In the genomic region with DNA sequence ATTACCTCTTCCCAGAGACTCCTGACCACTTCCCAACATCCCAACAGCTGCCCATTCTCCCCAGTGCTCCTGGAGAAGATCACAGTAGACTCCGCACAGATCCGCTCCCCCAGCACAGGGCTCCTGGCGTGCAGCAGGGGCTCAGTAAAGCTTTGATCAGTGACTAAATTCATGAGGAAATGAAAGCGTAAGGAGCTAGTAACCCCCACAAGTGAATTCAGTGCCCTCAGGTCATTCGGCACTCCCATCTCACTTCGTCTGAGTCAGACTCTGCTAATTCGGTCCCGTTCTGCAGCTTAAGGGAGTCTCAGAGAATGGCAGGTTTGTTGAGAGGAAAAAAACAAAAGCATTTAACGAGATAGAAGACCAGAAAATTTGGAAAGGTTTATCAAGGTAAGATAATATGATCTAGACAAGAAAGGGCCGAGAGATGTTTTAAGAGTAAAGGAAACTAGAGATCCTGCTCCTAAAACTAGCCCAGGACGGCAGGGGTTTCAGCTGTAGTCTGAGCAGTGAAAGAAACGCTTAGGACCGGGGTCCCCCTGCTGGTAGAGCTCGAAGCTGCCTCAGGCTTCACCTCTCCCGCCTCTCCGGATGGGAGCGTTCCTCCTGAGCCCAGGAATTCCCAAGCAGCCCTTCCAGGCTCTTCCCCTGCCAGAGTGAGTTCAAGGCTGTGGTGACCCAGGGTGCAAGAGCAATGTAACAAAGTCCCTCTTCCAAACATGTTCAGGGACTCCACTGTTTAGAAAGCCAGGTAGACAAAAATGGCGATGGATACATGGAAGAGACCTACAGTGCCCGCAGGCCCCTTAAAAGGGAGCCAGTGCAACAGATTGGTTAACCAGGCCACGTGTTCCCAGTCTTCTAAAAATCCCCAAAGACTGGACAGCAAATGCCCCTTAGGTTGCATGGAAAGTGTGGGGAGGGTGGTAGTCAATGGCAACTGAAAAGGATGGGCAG, we compare ENCODE assay signal across 8 cellular contexts.
DNase-seq lines count a peak whose midpoint lies in the region; ATAC-seq, FAIRE-seq and TF ChIP-seq lines count a peak whose summit lies in the region.

No MANE protein-coding gene starts in this region.

- CTCF ChIA-PET in K562 (lab: Yijun Ruan, JAX; ENCODE audit: low intra/inter-chr PET ratio) = no interaction called here

- ATAC-seq in GM19023 (IDR thresholded peaks at IDR 0.05; ENCODE audit: unreplicated experiment) (peak; percentile 81), HG03175 (IDR thresholded peaks at IDR 0.05; ENCODE audit: unreplicated experiment) (peak; percentile 84), K562 (peak; percentile 97), gastrocnemius medialis (peak; percentile 87 to 88)

- H3K36me3 ChIP-seq in K562 (ENCODE audit: control insufficient read depth, insufficient read depth, low read length) (no peaks in the 10 kb centered on the region), gastrocnemius medialis (no peaks in the 10 kb centered on the region)

- POLR2A ChIA-PET in K562 (lab: Yijun Ruan, JAX) = interaction anchor here (0.6 kb wide), 3 partner anchors 177 to 1913 kb away, joined by 3 read pairs; no protein-coding TSS in a partner anchor

- H3K79me2 ChIP-seq in K562 (ENCODE audit: control insufficient read depth, insufficient read depth, low read length) = no peaks in the 10 kb centered on the region

- BruUV-seq in K562 (replicated peaks; lab: Mats Ljungman, UMichigan) = no TSS peak

- TF ChIP-seq POLR2A in K562 (conservative IDR thresholded peaks at IDR 0.05) (no peak), gastrocnemius medialis (IDR thresholded peaks at IDR 0.05) (no peak)

- WGBS in K562 (ENCODE audit: insufficient coverage, low coverage, missing lambda C conversion rate) = 7% methylated on average over 19 of the region's 20 CpGs

- no peak overlapping the region for H3K9ac ChIP-seq in K562 (ENCODE audit: insufficient read depth in 1 of 2, low read depth in 2 of 2, low read length in 2 of 2)

- no peaks in the 10 kb centered on the region for H3K4me1 ChIP-seq in K562 (replicated peaks in 1 of 2; ENCODE audit: control insufficient read depth in 2 of 2, insufficient read depth in 2 of 2, low read length in 2 of 2)
- no peaks in the 10 kb centered on the region for H3K4me1 ChIP-seq in gastrocnemius medialis

- H3K4me3 ChIP-seq in K562 (no peak overlapping the region), gastrocnemius medialis (peak overlapping the region in 3 of 4 donors; percentile 18 to 34 (median 20))

- peak; percentile 52 to 62 for TF ChIP-seq RAD21 in K562 (CRISPR knock-in tag; conservative IDR thresholded peaks at IDR 0.05 in 1 of 2, IDR thresholded peaks at IDR 0.05 in 1 of 2)

- FAIRE-seq in D721Med (lab: Jason Lieb, UNC) (no peak), K562 (lab: Jason Lieb, UNC) (peak; percentile 23)

- H4K20me1 ChIP-seq in K562 (replicated peaks; ENCODE audit: control insufficient read depth, insufficient read depth, low read length) = no peaks in the 10 kb centered on the region

- peak; percentile 24 for DNase-seq in D721Med (ENCODE audit: insufficient read length, low spot score)
- DNase-seq in NCI-H526 (lab: John Stamatoyannopoulos, UW) = peak; percentile 28 to 82
- peak; percentile 42 to 49 (median 44) for DNase-seq in K562 (ENCODE audit: extremely low read depth in 1 of 4, low spot score in 3 of 4)
- DNase-seq in iPS DF 4.7 (ENCODE audit: extremely low read depth, low spot score) = peak; percentile 82
- peak; percentile 33 to 53 for DNase-seq in gastrocnemius medialis
- DNase-seq in activated CD4-positive, CD25-positive, alpha-beta regulatory T cell (lab: John Stamatoyannopoulos, UW) = no peak

- peak; percentile 78 for TF ChIP-seq CTCF in D721Med (IDR thresholded peaks at IDR 0.05; ENCODE audit: insufficient read depth, missing control alignments)
- peak; percentile 57 to 59 (median 59) for TF ChIP-seq CTCF in K562 (IDR thresholded peaks at IDR 0.05 in 2 of 3, conservative IDR thresholded peaks at IDR 0.05 in 1 of 3; ENCODE audit: insufficient read depth in 2 of 3, low read depth in 1 of 3, low read length in 3 of 3)
- TF ChIP-seq CTCF in gastrocnemius medialis (IDR thresholded peaks at IDR 0.05 in 4 of 5, conservative IDR thresholded peaks at IDR 0.05 in 1 of 5) = peak; percentile 44 to 74 (median 71)

- no peak overlapping the region for H3K4me2 ChIP-seq in K562 (ENCODE audit: insufficient read depth, low read length)

- in situ Hi-C loops in K562 (cut with MboI) (no loop called here), gastrocnemius medialis (cut with MboI; ENCODE audit: low sequenced_read_pairs in 4 of 4) (loop anchor here (5.0 to 25.0 kb wide), 5 partner anchors 152 to 900 kb away; no protein-coding TSS in a partner anchor)

- H3K9me3 ChIP-seq in K562 (replicated peaks; ENCODE audit: control insufficient read depth, insufficient read depth, low read depth, low read length) (no peaks in the 10 kb centered on the region), gastrocnemius medialis (no peaks in the 10 kb centered on the region)

- no peak overlapping the region for H2AFZ ChIP-seq in K562 (ENCODE audit: low read depth, low read length)

- H3K27me3 ChIP-seq in K562 (ENCODE audit: control insufficient read depth in 2 of 2, insufficient read depth in 2 of 2, low read length in 2 of 2) = no peaks in the 10 kb centered on the region
- H3K27me3 ChIP-seq in gastrocnemius medialis = no peaks in the 10 kb centered on the region

- H3K9me1 ChIP-seq in K562 (ENCODE audit: control insufficient read depth, insufficient read depth, low read length) = no peaks in the 10 kb centered on the region

- H3K27ac ChIP-seq in K562 (ENCODE audit: extremely low read depth, low read depth, low read length) = no peak overlapping the region
- no peak overlapping the region for H3K27ac ChIP-seq in gastrocnemius medialis

- TF ChIP-seq EP300 in K562 (IDR thresholded peaks at IDR 0.05; ENCODE audit: low read length) = no peak

- intact Hi-C loops in K562 (cut with micrococcal nuclease) (loop anchor here (1.0 to 2.0 kb wide), 3 partner anchors 156 to 1696 kb away; no protein-coding TSS in a partner anchor), gastrocnemius medialis (cut with DNase I; ENCODE audit: low total_unique reads) (loop anchor here (1.0 to 10.0 kb wide), 2 partner anchors 156 to 312 kb away; partner anchors contain the start of gene PID1)

TF ChIP-seq in K562, 482 proteins besides CTCF, POLR2A, EP300 and RAD21:
- TF ChIP-seq SRSF3 (IDR thresholded peaks at IDR 0.05; ENCODE audit: insufficient read depth, low read length) (no peak), RNF219 (CRISPR knock-in tag; IDR thresholded peaks at IDR 0.05) (no peak), SMC3 (conservative IDR thresholded peaks at IDR 0.05; ENCODE audit: insufficient read depth, low read depth, low read length) (peak; percentile 51)
- TF ChIP-seq, protein P1, sequence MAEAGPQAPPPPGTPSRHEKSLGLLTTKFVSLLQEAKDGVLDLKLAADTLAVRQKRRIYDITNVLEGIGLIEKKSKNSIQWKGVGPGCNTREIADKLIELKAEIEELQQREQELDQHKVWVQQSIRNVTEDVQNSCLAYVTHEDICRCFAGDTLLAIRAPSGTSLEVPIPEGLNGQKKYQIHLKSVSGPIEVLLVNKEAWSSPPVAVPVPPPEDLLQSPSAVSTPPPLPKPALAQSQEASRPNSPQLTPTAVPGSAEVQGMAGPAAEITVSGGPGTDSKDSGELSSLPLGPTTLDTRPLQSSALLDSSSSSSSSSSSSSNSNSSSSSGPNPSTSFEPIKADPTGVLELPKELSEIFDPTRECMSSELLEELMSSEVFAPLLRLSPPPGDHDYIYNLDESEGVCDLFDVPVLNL (CRISPR knock-in tag; IDR thresholded peaks at IDR 0.05; ENCODE audit: low read depth) = no peak

Comparison
In these comparisons a context has a peak if more than half of its experiments do, and no peak if none do; other contexts are left out.
1. DNase-seq: peak in D721Med (single experiment), NCI-H526 (2 of 2), K562 (4 of 4), iPS DF 4.7 (single experiment) and gastrocnemius medialis (2 of 2); none in activated CD4-positive, CD25-positive, alpha-beta regulatory T cell (0 of 4).
2. Peak in every context shown above with its lines, with median percentiles within 50 percentile points of each other: CTCF ChIP-seq and ATAC-seq.